1 cellular context compared by ENCODE assay signal in the genomic region with DNA sequence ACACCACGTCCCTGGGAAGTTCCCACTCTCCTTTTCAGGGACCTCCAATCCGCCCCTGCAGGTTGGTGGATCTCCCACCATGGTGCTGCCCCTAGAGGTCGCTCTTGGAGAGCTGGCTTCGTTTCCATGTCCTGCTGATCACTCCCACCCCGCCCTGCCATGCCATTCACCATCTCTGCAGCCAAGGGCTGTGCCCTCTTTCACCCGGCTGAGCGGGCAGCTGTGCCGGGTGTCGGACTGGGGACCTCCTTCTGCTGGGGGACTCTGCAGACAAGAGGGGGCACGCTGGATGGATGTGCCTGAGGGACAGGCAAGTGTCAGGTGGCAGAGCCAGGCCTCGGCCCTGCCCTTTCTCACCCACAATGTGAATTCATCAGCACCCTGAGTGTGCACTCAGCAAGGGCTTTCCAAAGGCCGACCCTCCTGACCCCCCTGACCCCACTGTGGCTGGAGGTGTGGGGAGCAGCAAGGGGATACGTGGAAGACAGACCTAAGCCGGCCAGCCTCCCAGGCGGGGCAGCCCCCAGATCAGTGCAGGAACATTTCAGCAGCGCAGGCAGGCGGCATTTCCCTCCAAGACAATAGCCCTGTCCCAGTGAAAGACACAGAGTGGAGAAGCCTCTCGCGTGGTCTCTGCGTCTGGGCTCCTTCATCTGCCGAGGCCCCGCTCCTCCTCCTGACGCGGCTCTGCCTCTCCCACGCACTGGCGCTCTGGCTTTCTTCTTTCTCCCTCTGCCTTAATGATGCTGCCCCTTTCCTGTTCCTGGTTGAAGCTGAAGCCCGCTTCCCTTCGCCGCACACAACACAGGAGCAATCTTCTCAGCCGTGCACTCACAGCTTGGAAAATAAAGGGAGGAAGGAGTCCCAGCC.
TF ChIP-seq lines count a peak whose summit lies in the region.

No MANE protein-coding gene starts in this region.

TF ChIP-seq in K562, 482 proteins besides CTCF, POLR2A, EP300 and RAD21 (continued from another document):
- TF ChIP-seq NBN (IDR thresholded peaks at IDR 0.05; ENCODE audit: low read depth) (no peak), ZBED1 (IDR thresholded peaks at IDR 0.05) (no peak), ZNF174 (CRISPR knock-in tag; IDR thresholded peaks at IDR 0.05) (no peak), ETS2 (tag; IDR thresholded peaks at IDR 0.05; ENCODE audit: borderline replicate concordance, poor library complexity, severe bottlenecking) (no peak)
- TF ChIP-seq, protein P1, sequence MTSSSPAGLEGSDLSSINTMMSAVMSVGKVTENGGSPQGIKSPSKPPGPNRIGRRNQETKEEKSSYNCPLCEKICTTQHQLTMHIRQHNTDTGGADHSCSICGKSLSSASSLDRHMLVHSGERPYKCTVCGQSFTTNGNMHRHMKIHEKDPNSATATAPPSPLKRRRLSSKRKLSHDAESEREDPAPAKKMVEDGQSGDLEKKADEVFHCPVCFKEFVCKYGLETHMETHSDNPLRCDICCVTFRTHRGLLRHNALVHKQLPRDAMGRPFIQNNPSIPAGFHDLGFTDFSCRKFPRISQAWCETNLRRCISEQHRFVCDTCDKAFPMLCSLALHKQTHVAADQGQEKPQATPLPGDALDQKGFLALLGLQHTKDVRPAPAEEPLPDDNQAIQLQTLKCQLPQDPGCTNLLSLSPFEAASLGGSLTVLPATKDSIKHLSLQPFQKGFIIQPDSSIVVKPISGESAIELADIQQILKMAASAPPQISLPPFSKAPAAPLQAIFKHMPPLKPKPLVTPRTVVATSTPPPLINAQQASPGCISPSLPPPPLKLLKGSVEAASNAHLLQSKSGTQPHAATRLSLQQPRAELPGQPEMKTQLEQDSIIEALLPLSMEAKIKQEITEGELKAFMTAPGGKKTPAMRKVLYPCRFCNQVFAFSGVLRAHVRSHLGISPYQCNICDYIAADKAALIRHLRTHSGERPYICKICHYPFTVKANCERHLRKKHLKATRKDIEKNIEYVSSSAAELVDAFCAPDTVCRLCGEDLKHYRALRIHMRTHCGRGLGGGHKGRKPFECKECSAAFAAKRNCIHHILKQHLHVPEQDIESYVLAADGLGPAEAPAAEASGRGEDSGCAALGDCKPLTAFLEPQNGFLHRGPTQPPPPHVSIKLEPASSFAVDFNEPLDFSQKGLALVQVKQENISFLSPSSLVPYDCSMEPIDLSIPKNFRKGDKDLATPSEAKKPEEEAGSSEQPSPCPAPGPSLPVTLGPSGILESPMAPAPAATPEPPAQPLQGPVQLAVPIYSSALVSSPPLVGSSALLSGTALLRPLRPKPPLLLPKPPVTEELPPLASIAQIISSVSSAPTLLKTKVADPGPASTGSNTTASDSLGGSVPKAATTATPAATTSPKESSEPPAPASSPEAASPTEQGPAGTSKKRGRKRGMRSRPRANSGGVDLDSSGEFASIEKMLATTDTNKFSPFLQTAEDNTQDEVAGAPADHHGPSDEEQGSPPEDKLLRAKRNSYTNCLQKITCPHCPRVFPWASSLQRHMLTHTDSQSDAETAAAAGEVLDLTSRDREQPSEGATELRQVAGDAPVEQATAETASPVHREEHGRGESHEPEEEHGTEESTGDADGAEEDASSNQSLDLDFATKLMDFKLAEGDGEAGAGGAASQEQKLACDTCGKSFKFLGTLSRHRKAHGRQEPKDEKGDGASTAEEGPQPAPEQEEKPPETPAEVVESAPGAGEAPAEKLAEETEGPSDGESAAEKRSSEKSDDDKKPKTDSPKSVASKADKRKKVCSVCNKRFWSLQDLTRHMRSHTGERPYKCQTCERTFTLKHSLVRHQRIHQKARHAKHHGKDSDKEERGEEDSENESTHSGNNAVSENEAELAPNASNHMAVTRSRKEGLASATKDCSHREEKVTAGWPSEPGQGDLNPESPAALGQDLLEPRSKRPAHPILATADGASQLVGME (CRISPR knock-in tag; IDR thresholded peaks at IDR 0.05): no peak
- TF ChIP-seq, protein P2, sequence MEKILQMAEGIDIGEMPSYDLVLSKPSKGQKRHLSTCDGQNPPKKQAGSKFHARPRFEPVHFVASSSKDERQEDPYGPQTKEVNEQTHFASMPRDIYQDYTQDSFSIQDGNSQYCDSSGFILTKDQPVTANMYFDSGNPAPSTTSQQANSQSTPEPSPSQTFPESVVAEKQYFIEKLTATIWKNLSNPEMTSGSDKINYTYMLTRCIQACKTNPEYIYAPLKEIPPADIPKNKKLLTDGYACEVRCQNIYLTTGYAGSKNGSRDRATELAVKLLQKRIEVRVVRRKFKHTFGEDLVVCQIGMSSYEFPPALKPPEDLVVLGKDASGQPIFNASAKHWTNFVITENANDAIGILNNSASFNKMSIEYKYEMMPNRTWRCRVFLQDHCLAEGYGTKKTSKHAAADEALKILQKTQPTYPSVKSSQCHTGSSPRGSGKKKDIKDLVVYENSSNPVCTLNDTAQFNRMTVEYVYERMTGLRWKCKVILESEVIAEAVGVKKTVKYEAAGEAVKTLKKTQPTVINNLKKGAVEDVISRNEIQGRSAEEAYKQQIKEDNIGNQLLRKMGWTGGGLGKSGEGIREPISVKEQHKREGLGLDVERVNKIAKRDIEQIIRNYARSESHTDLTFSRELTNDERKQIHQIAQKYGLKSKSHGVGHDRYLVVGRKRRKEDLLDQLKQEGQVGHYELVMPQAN (IDR thresholded peaks at IDR 0.05; ENCODE audit: borderline replicate concordance): no peak
